8 cellular contexts compared by ENCODE assay signal in genomic region chr18:21742323-21742687, GRCh38. TPM values are rescaled to one million over a fixed set of nuclear protein-coding genes. Genes with fewer than 3 reads are reported as not detected.
DNase-seq lines count a peak whose midpoint lies in the region; ATAC-seq and TF ChIP-seq lines count a peak whose summit lies in the region.

No MANE protein-coding gene starts in this region.

- 77% methylated on average over 5 of the region's 5 CpGs for WGBS in esophagus muscularis mucosa

- no peaks in the 10 kb centered on the region for H3K36me3 ChIP-seq in esophagus muscularis mucosa
- H3K36me3 ChIP-seq in rectal smooth muscle tissue (ENCODE audit: control insufficient read depth, insufficient read depth, low read length): no peaks in the 10 kb centered on the region

- H3K4me3 ChIP-seq in GM12865 (ENCODE audit: low read depth, low read length) (peak overlapping the region; percentile 99), esophagus muscularis mucosa (peak overlapping the region; percentile 72 to 100 (median 98)), rectal smooth muscle tissue (ENCODE audit: low read length) (peak overlapping the region; percentile 74)

- no peak overlapping the region for H3K9ac ChIP-seq in rectal smooth muscle tissue (ENCODE audit: low read length)

- intact Hi-C loops in esophagus muscularis mucosa (cut with DNase I): loop anchor here (5.0 to 10.0 kb wide), 2 partner anchors 82 to 140 kb away; partner anchors contain the start of gene ESCO1

- no peaks in the 10 kb centered on the region for H3K9me3 ChIP-seq in esophagus muscularis mucosa

- H3K4me1 ChIP-seq in esophagus muscularis mucosa (peaks cover 16 to 50% (median 34%) of the 10 kb centered on the region in 4 donors), rectal smooth muscle tissue (ENCODE audit: control insufficient read depth, insufficient read depth, low read length) (peaks cover 2% of the 10 kb centered on the region)

- no peak for TF ChIP-seq POLR2A in esophagus muscularis mucosa (IDR thresholded peaks at IDR 0.05; ENCODE audit: low read depth)

- H3K27ac ChIP-seq in esophagus muscularis mucosa (replicated peaks in 1 of 4) (no peak overlapping the region), rectal smooth muscle tissue (ENCODE audit: low read depth, low read length) (no peak overlapping the region)

- DNase-seq in GM12865 (ENCODE audit: low read depth) (no peak), RPMI8226 (peak; percentile 30), esophagus muscularis mucosa (ENCODE audit: extremely low spot score) (no peak), activated gamma-delta T cell treated with Interleukin-2 at 50 U/mL for 16 hours (no peak), NCI-H1048 (lab: John Stamatoyannopoulos, UW) (no peak)

- no peak for TF ChIP-seq CTCF in GM12865 (IDR thresholded peaks at IDR 0.05; ENCODE audit: insufficient read depth, low read depth, low read length, missing control alignments)
- TF ChIP-seq CTCF in esophagus muscularis mucosa (IDR thresholded peaks at IDR 0.05): no peak

- no peaks in the 10 kb centered on the region for H3K27me3 ChIP-seq in esophagus muscularis mucosa
- no peaks in the 10 kb centered on the region for H3K27me3 ChIP-seq in rectal smooth muscle tissue (ENCODE audit: control insufficient read depth, insufficient read depth, low read length)

- TF ChIP-seq EP300 in esophagus muscularis mucosa (IDR thresholded peaks at IDR 0.05): no peak

- ATAC-seq in GM19023 (IDR thresholded peaks at IDR 0.05; ENCODE audit: unreplicated experiment) (no peak), HG02852 (IDR thresholded peaks at IDR 0.05; ENCODE audit: unreplicated experiment) (no peak)

RNA-seq across cellular contexts. Expression of gene MIB1, which starts 1.7 kb away (rescaled TPM):
- 10 to 100 TPM; 36.0 to 55.3 (median 40.8) TPM for total RNA-seq in esophagus muscularis mucosa

RNA-seq across cellular contexts. Expression of gene ABHD3, which starts 37.7 kb away (rescaled TPM):
- total RNA-seq in esophagus muscularis mucosa: 1 to 10 TPM; 5.1 to 8.3 (median 7.0) TPM
